8 cellular contexts compared by ENCODE assay signal in the genomic region with DNA sequence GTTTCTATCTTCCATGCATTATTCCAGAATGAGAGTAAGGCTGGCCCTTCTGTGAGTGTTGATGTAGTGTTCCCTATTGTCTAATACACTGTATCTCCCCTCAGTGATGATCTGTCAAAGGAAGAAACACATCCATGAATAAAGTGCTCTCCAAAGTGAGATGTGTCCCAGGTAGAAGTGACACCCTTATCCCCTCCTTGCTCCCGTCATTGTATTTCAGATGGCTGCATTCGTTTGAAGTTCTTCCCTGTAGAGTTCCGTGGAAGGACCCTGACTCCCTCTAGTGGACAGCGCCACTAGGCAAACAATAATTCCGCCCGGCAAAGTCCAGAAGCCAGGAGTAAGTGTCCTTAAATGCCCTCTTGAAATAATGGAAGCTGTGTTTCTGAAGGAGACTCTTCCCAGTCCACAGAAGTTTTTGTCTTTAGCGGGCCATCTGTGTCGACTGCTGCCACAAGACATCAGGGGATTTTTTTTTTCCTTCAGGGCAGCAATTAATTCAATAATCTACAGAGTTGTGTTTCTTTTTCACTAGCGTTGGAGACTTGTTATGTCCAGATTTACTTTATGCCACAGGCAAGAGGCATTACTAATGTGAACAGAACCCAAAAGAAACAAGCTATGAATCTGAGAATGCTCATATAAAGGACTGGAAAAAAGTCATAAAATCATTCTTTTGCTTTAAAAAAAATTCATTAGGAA.
DNase-seq lines count a peak whose midpoint lies in the region; ATAC-seq lines count a peak whose summit lies in the region.

No MANE protein-coding gene starts in this region.

- no peaks in the 10 kb centered on the region for H3K9me3 ChIP-seq in effector memory CD4-positive, alpha-beta T cell (ENCODE audit: control insufficient read depth, low read length)
- H3K9me3 ChIP-seq in mesenchymal stem cell (ENCODE audit: control insufficient read depth, low read length), result no peaks in the 10 kb centered on the region

- H3K9ac ChIP-seq in mesenchymal stem cell (ENCODE audit: low read length), result peak overlapping the region; percentile 75

- peaks cover 9% of the 10 kb centered on the region for H3K4me1 Mint-ChIP-seq in activated CD4-positive, alpha-beta memory T cell treated with anti-CD3 and anti-CD28 coated beads for 36 hours (ENCODE audit: low read depth)

- no peak overlapping the region for H2BK15ac ChIP-seq in mesenchymal stem cell (ENCODE audit: low read depth, poor library complexity, severe bottlenecking)

- no peak overlapping the region for H3K14ac ChIP-seq in mesenchymal stem cell (ENCODE audit: low read length in 2 of 2)

- H2BK5ac ChIP-seq in mesenchymal stem cell (ENCODE audit: low read depth, low read length, poor library complexity, severe bottlenecking), result no peak overlapping the region

- H4K91ac ChIP-seq in mesenchymal stem cell (ENCODE audit: low read length), result no peak overlapping the region

- no peak overlapping the region for H3K4me2 ChIP-seq in mesenchymal stem cell (ENCODE audit: low read length, poor library complexity, severe bottlenecking)

- 0% methylated on average over 7 of the region's 9 CpGs for WGBS in mesenchymal stem cell

- H3K27ac Mint-ChIP-seq in activated CD4-positive, alpha-beta memory T cell treated with anti-CD3 and anti-CD28 coated beads for 36 hours, result no peak overlapping the region

- H3K9me3 Mint-ChIP-seq in activated CD4-positive, alpha-beta memory T cell treated with anti-CD3 and anti-CD28 coated beads for 36 hours, result no peaks in the 10 kb centered on the region

- no peak overlapping the region for H3K4me3 ChIP-seq in effector memory CD4-positive, alpha-beta T cell (ENCODE audit: insufficient read depth, low read depth, low read length, poor library complexity, severe bottlenecking)
- no peak overlapping the region for H3K4me3 ChIP-seq in mesenchymal stem cell (ENCODE audit: insufficient read depth in 1 of 2, low read depth in 1 of 2, low read length in 2 of 2)

- peaks cover 3% of the 10 kb centered on the region for H3K27me3 ChIP-seq in effector memory CD4-positive, alpha-beta T cell (replicated peaks; ENCODE audit: control insufficient read depth, insufficient read depth, low read length, poor library complexity, severe bottlenecking)
- no peaks in the 10 kb centered on the region for H3K27me3 ChIP-seq in mesenchymal stem cell (ENCODE audit: control insufficient read depth in 1 of 2, insufficient read depth in 1 of 2, low read length in 2 of 2)

- H3K36me3 ChIP-seq in effector memory CD4-positive, alpha-beta T cell (ENCODE audit: control insufficient read depth, insufficient read depth, low read length), result no peaks in the 10 kb centered on the region
- no peaks in the 10 kb centered on the region for H3K36me3 ChIP-seq in mesenchymal stem cell (ENCODE audit: control insufficient read depth in 1 of 2, insufficient read depth in 2 of 2, low read depth in 1 of 2, low read length in 2 of 2)

- H2BK120ac ChIP-seq in mesenchymal stem cell (ENCODE audit: low read depth, low read length), result no peak overlapping the region

- no peaks in the 10 kb centered on the region for H3K79me1 ChIP-seq in mesenchymal stem cell (replicated peaks; ENCODE audit: low read length, poor library complexity, severe bottlenecking)

- H4K8ac ChIP-seq in mesenchymal stem cell (ENCODE audit: low read length), result no peak overlapping the region

- CTCF ChIA-PET in activated CD4-positive, alpha-beta memory T cell treated with anti-CD3 and anti-CD28 coated beads for 36 hours (lab: Charles Lee), result interaction anchor here (0.6 to 3.5 kb wide), 28 partner anchors 9 to 561 kb away, joined by 3 to 35 read pairs (median 3); a partner anchor contains a TSS

- POLR2A ChIA-PET in activated CD4-positive, alpha-beta memory T cell treated with anti-CD3 and anti-CD28 coated beads for 36 hours (lab: Charles Lee), result no interaction called here

- H3K36me3 Mint-ChIP-seq in activated CD4-positive, alpha-beta memory T cell treated with anti-CD3 and anti-CD28 coated beads for 36 hours, result no peaks in the 10 kb centered on the region

- no peak overlapping the region for H2AFZ ChIP-seq in mesenchymal stem cell (ENCODE audit: low read depth, low read length)

- intact Hi-C loops in activated CD4-positive, alpha-beta memory T cell treated with anti-CD3 and anti-CD28 coated beads for 36 hours (cut with micrococcal nuclease), result loop anchor here (1.0 to 5.0 kb wide), 3 partner anchors 64 to 464 kb away; no protein-coding TSS in a partner anchor

- H3K27me3 Mint-ChIP-seq in activated CD4-positive, alpha-beta memory T cell treated with anti-CD3 and anti-CD28 coated beads for 36 hours, result peaks cover 5% of the 10 kb centered on the region

- H3K18ac ChIP-seq in mesenchymal stem cell (ENCODE audit: low read depth in 1 of 2, low read length in 2 of 2), result no peak overlapping the region

- no peak overlapping the region for H3K4me3 Mint-ChIP-seq in activated CD4-positive, alpha-beta memory T cell treated with anti-CD3 and anti-CD28 coated beads for 36 hours

- DNase-seq in CMK (ENCODE audit: low read depth) (peak; percentile 24), NCI-H748 treated with DMSO at 0.1 percent for 48 hours (lab: John Stamatoyannopoulos, UW) (peak; percentile 65), mesenchymal stem cell (peak; percentile 79)
- peak; percentile 72 for DNase-seq in activated CD4-positive, alpha-beta memory T cell treated with anti-CD3 and anti-CD28 coated beads for 36 hours
- DNase-seq in effector memory CD4-positive, alpha-beta T cell, result peak; percentile 5 to 32 (median 14)
- DNase-seq in stimulated activated CD8-positive, alpha-beta memory T cell treated with anti-CD3 and anti-CD28 coated beads, Interleukin-4, amount 100 ng/mL, for 1 hour (ENCODE audit: low read depth in 2 of 2, low spot score in 1 of 2), result peak; percentile 13 to 33

- ATAC-seq in GM19463 (IDR thresholded peaks at IDR 0.05; ENCODE audit: unreplicated experiment) (peak; percentile 80), HG03571 (IDR thresholded peaks at IDR 0.05; ENCODE audit: unreplicated experiment) (peak; percentile 85)

- no peak overlapping the region for H3K4ac ChIP-seq in mesenchymal stem cell (ENCODE audit: low read depth in 1 of 2, low read length in 2 of 2)

- H2BK12ac ChIP-seq in mesenchymal stem cell (ENCODE audit: low read length in 2 of 2), result no peak overlapping the region

- H3K27ac ChIP-seq in effector memory CD4-positive, alpha-beta T cell (ENCODE audit: insufficient read depth, low read length, poor library complexity, severe bottlenecking), result no peak overlapping the region
- H3K27ac ChIP-seq in mesenchymal stem cell (ENCODE audit: low read length, poor library complexity, severe bottlenecking), result no peak overlapping the region

- no peaks in the 10 kb centered on the region for H3K4me1 ChIP-seq in effector memory CD4-positive, alpha-beta T cell (ENCODE audit: control insufficient read depth, insufficient read depth, low read length, poor library complexity, severe bottlenecking)
- peaks cover 7% of the 10 kb centered on the region for H3K4me1 ChIP-seq in mesenchymal stem cell (ENCODE audit: control insufficient read depth, insufficient read depth, low read depth, low read length)

- no peak overlapping the region for H3K23ac ChIP-seq in mesenchymal stem cell (ENCODE audit: low read length in 2 of 2)

- no peak overlapping the region for H2AK5ac ChIP-seq in mesenchymal stem cell (ENCODE audit: low read length, severe bottlenecking)

Comparison
In these comparisons a context has a peak if more than half of its experiments do, and no peak if none do; other contexts are left out.
1. DNase-seq: peak in every context shown above with its lines; median percentile 79 in mesenchymal stem cell; 72 in activated CD4-positive, alpha-beta memory T cell treated with anti-CD3 and anti-CD28 coated beads for 36 hours; 65 in NCI-H748 treated with DMSO at 0.1 percent for 48 hours; 24 in CMK; 23 in stimulated activated CD8-positive, alpha-beta memory T cell treated with anti-CD3 and anti-CD28 coated beads, Interleukin-4, amount 100 ng/mL, for 1 hour; 14 in effector memory CD4-positive, alpha-beta T cell.